ENCODE assay signal across 8 cellular contexts in the genomic region with DNA sequence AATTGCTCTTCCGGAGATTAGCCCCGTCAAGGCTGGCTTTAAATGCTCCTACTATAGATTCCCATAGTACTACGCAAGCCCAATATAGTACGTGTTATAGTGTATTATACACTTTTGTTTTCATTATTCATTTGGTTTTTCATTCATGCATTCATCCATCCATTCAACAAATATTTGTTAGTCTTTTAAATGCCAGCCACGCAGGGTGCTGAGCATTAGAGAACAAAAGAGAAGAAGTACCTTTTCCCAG. TPM values are rescaled to one million over a fixed set of nuclear protein-coding genes. Genes with fewer than 3 reads are reported as not detected.
A peak's percentile ranks its signal among the peaks of the same experiment; 100 is the strongest.
DNase-seq lines count a peak whose midpoint lies in the region; ATAC-seq and TF ChIP-seq lines count a peak whose summit lies in the region.

No MANE protein-coding gene starts in this region.

- peaks cover 8% of the 10 kb centered on the region for H3K36me3 Mint-ChIP-seq in activated CD4-positive, alpha-beta memory T cell treated with anti-CD3 and anti-CD28 coated beads for 36 hours
- peaks cover 12% of the 10 kb centered on the region for H3K36me3 Mint-ChIP-seq in activated CD4-positive, alpha-beta memory T cell treated with anti-CD3 and anti-CD28 coated beads, Interleukin-2, amount 10 ng/mL, durations not matched to agents 7 days and 5 days (ENCODE audit: low read depth)
- peaks cover 13% of the 10 kb centered on the region for H3K36me3 Mint-ChIP-seq in MCF 10A (ENCODE audit: insufficient read depth, unreplicated experiment)
- peaks cover 13% of the 10 kb centered on the region for H3K36me3 Mint-ChIP-seq in activated T-helper 2 cell treated with anti-CD3 and anti-CD28 coated beads, Interferon-gamma antibody, Interleukin-2, Interleukin-4, amounts not matched to agents 10 μg/mL and 5 μg/mL and 100 μg/mL, durations not matched to agents 14 hours and 24 hours and 36 hours (ENCODE audit: low read depth)

- peaks cover 0 to under 1% of the 10 kb centered on the region in 2 donors for H3K36me3 ChIP-seq in lung (ENCODE audit: control insufficient read depth in 2 of 2, insufficient read depth in 2 of 2, low read length in 2 of 2)
- H3K36me3 ChIP-seq in urinary bladder (ENCODE audit: insufficient read depth), result no peaks in the 10 kb centered on the region

- no peaks in the 10 kb centered on the region for H3K9me3 Mint-ChIP-seq in activated CD4-positive, alpha-beta memory T cell treated with anti-CD3 and anti-CD28 coated beads for 36 hours
- no peaks in the 10 kb centered on the region for H3K9me3 Mint-ChIP-seq in activated CD4-positive, alpha-beta memory T cell treated with anti-CD3 and anti-CD28 coated beads, Interleukin-2, amount 10 ng/mL, durations not matched to agents 7 days and 5 days
- H3K9me3 Mint-ChIP-seq in MCF 10A (ENCODE audit: unreplicated experiment), result no peaks in the 10 kb centered on the region
- no peaks in the 10 kb centered on the region for H3K9me3 Mint-ChIP-seq in activated T-helper 2 cell treated with anti-CD3 and anti-CD28 coated beads, Interferon-gamma antibody, Interleukin-2, Interleukin-4, amounts not matched to agents 10 μg/mL and 5 μg/mL and 100 μg/mL, durations not matched to agents 14 hours and 24 hours and 36 hours

- 3 to 5% methylated on average over 5 of the region's 5 CpGs for WGBS in lung, 2 donors
- 3% methylated on average over 5 of the region's 5 CpGs for WGBS in urinary bladder

- TSS peak; percentile 95 for BruUV-seq in MCF 10A (replicated peaks; lab: Mats Ljungman, UMichigan)

- intact Hi-C loops in activated CD4-positive, alpha-beta memory T cell treated with anti-CD3 and anti-CD28 coated beads for 36 hours (cut with micrococcal nuclease), result loop anchor here (1.0 to 10.0 kb wide), 6 partner anchors 32 to 1988 kb away; a partner anchor contains a TSS
- intact Hi-C loops in MCF 10A (cut with micrococcal nuclease), result loop anchor here (2.0 kb wide), 2 partner anchors 54 to 70 kb away; no protein-coding TSS in a partner anchor
- intact Hi-C loops in activated T-helper 2 cell treated with anti-CD3 and anti-CD28 coated beads, Interferon-gamma antibody, Interleukin-2, Interleukin-4, amounts not matched to agents 10 μg/mL and 5 μg/mL and 100 μg/mL, durations not matched to agents 14 hours and 24 hours and 36 hours (cut with micrococcal nuclease), result loop anchor here (1.0 to 5.0 kb wide), 4 partner anchors 55 to 226 kb away; a partner anchor contains a TSS

- H3K4me1 ChIP-seq in lung (ENCODE audit: control insufficient read depth in 2 of 2, insufficient read depth in 2 of 2, low read length in 2 of 2) (peaks cover 3 to 22% of the 10 kb centered on the region in 2 donors), urinary bladder (ENCODE audit: insufficient read depth) (no peaks in the 10 kb centered on the region)

- H3K4me3 Mint-ChIP-seq in activated CD4-positive, alpha-beta memory T cell treated with anti-CD3 and anti-CD28 coated beads for 36 hours, result no peak overlapping the region
- no peak overlapping the region for H3K4me3 Mint-ChIP-seq in activated CD4-positive, alpha-beta memory T cell treated with anti-CD3 and anti-CD28 coated beads, Interleukin-2, amount 10 ng/mL, durations not matched to agents 7 days and 5 days
- no peak overlapping the region for H3K4me3 Mint-ChIP-seq in MCF 10A (ENCODE audit: unreplicated experiment)
- H3K4me3 Mint-ChIP-seq in activated T-helper 2 cell treated with anti-CD3 and anti-CD28 coated beads, Interferon-gamma antibody, Interleukin-2, Interleukin-4, amounts not matched to agents 10 μg/mL and 5 μg/mL and 100 μg/mL, durations not matched to agents 14 hours and 24 hours and 36 hours (ENCODE audit: low read depth), result no peak overlapping the region

- H3K4me3 ChIP-seq in lung (peak overlapping the region; percentile 90), urinary bladder (ENCODE audit: low read depth, low read length) (peak overlapping the region; percentile 67)

- no peak for DNase-seq in activated CD4-positive, alpha-beta memory T cell treated with anti-CD3 and anti-CD28 coated beads for 36 hours
- DNase-seq in activated CD4-positive, alpha-beta memory T cell treated with anti-CD3 and anti-CD28 coated beads, Interleukin-2, amount 10 ng/mL, durations not matched to agents 7 days and 5 days, result no peak
- DNase-seq in MCF 10A (ENCODE audit: unreplicated experiment) (no peak), lung (ENCODE audit: low spot score) (no peak), UCSD-AML1 (lab: John Stamatoyannopoulos, UW; ENCODE audit: unreplicated experiment) (no peak), T-helper 2 cell (no peak)
- DNase-seq in activated T-helper 2 cell treated with anti-CD3 and anti-CD28 coated beads, Interferon-gamma antibody, Interleukin-2, Interleukin-4, amounts not matched to agents 10 μg/mL and 5 μg/mL and 100 μg/mL, durations not matched to agents 14 hours and 24 hours and 36 hours (ENCODE audit: low spot score), result no peak

- POLR2A ChIA-PET in activated CD4-positive, alpha-beta memory T cell treated with anti-CD3 and anti-CD28 coated beads for 36 hours (lab: Charles Lee), result interaction anchor here (1.0 kb wide), 1 partner anchor 54 kb away, joined by 4 read pairs; no protein-coding TSS in a partner anchor
- POLR2A ChIA-PET in activated CD4-positive, alpha-beta memory T cell treated with anti-CD3 and anti-CD28 coated beads, Interleukin-2, amount 10 ng/mL, durations not matched to agents 7 days and 5 days (lab: Charles Lee), result interaction anchor here (0.6 to 2.1 kb wide), 6 partner anchors 9 to 183 kb away, joined by 3 to 6 read pairs (median 4); a partner anchor contains a TSS
- POLR2A ChIA-PET in MCF 10A (lab: Yijun Ruan, JAX), result interaction anchor here (0.5 to 5.1 kb wide), 20 partner anchors 9 to 524 kb away, joined by 3 to 32 read pairs (median 6); a partner anchor contains a TSS

- H3K27ac ChIP-seq in lung (ENCODE audit: low read depth in 1 of 2, low read length in 1 of 2) (peak overlapping the region; percentile 77 to 87), urinary bladder (ENCODE audit: low read depth) (peak overlapping the region; percentile 6)

- peak overlapping the region; percentile 86 for H3K27ac Mint-ChIP-seq in activated CD4-positive, alpha-beta memory T cell treated with anti-CD3 and anti-CD28 coated beads for 36 hours
- no peak overlapping the region for H3K27ac Mint-ChIP-seq in activated CD4-positive, alpha-beta memory T cell treated with anti-CD3 and anti-CD28 coated beads, Interleukin-2, amount 10 ng/mL, durations not matched to agents 7 days and 5 days
- H3K27ac Mint-ChIP-seq in MCF 10A (ENCODE audit: low read depth, unreplicated experiment), result no peak overlapping the region
- H3K27ac Mint-ChIP-seq in activated T-helper 2 cell treated with anti-CD3 and anti-CD28 coated beads, Interferon-gamma antibody, Interleukin-2, Interleukin-4, amounts not matched to agents 10 μg/mL and 5 μg/mL and 100 μg/mL, durations not matched to agents 14 hours and 24 hours and 36 hours, result no peak overlapping the region

- ATAC-seq in lung (ENCODE audit: insufficient read depth, low FRiP score), result no peak

- H3K27me3 ChIP-seq in lung (ENCODE audit: control insufficient read depth, insufficient read depth), result no peaks in the 10 kb centered on the region

- H3K9me3 ChIP-seq in lung (ENCODE audit: control insufficient read depth in 2 of 2, insufficient read depth in 1 of 2, low read length in 1 of 2), result no peaks in the 10 kb centered on the region

- CTCF ChIA-PET in activated CD4-positive, alpha-beta memory T cell treated with anti-CD3 and anti-CD28 coated beads for 36 hours (lab: Charles Lee), result no interaction called here
- CTCF ChIA-PET in activated CD4-positive, alpha-beta memory T cell treated with anti-CD3 and anti-CD28 coated beads, Interleukin-2, amount 10 ng/mL, durations not matched to agents 7 days and 5 days (lab: Charles Lee), result interaction anchor here (0.6 to 1.1 kb wide), 2 partner anchors 83 to 460 kb away, joined by 3 to 4 read pairs; no protein-coding TSS in a partner anchor
- CTCF ChIA-PET in MCF 10A (lab: Yijun Ruan, JAX), result interaction anchor here (0.5 to 7.4 kb wide), 8 partner anchors 8 to 504 kb away, joined by 3 to 61 read pairs (median 4); no protein-coding TSS in a partner anchor

- peaks cover 12% of the 10 kb centered on the region for H3K4me1 Mint-ChIP-seq in activated CD4-positive, alpha-beta memory T cell treated with anti-CD3 and anti-CD28 coated beads for 36 hours (ENCODE audit: low read depth)
- H3K4me1 Mint-ChIP-seq in activated CD4-positive, alpha-beta memory T cell treated with anti-CD3 and anti-CD28 coated beads, Interleukin-2, amount 10 ng/mL, durations not matched to agents 7 days and 5 days, result peaks cover 10% of the 10 kb centered on the region
- peaks cover 11% of the 10 kb centered on the region for H3K4me1 Mint-ChIP-seq in MCF 10A (ENCODE audit: insufficient read depth, unreplicated experiment)
- H3K4me1 Mint-ChIP-seq in activated T-helper 2 cell treated with anti-CD3 and anti-CD28 coated beads, Interferon-gamma antibody, Interleukin-2, Interleukin-4, amounts not matched to agents 10 μg/mL and 5 μg/mL and 100 μg/mL, durations not matched to agents 14 hours and 24 hours and 36 hours (ENCODE audit: low read depth), result peaks cover 13% of the 10 kb centered on the region

- TF ChIP-seq CTCF in MCF 10A (IDR thresholded peaks at IDR 0.05; ENCODE audit: unreplicated experiment), result no peak
- TF ChIP-seq CTCF in lung (IDR thresholded peaks at IDR 0.05; ENCODE audit: control extremely low read depth, extremely low read depth), result no peak

- H3K27me3 Mint-ChIP-seq in activated CD4-positive, alpha-beta memory T cell treated with anti-CD3 and anti-CD28 coated beads for 36 hours, result peaks cover 3% of the 10 kb centered on the region
- H3K27me3 Mint-ChIP-seq in activated CD4-positive, alpha-beta memory T cell treated with anti-CD3 and anti-CD28 coated beads, Interleukin-2, amount 10 ng/mL, durations not matched to agents 7 days and 5 days, result peaks cover 13% of the 10 kb centered on the region
- peaks cover 20% of the 10 kb centered on the region for H3K27me3 Mint-ChIP-seq in MCF 10A (ENCODE audit: insufficient read depth, unreplicated experiment)
- peaks cover 13% of the 10 kb centered on the region for H3K27me3 Mint-ChIP-seq in activated T-helper 2 cell treated with anti-CD3 and anti-CD28 coated beads, Interferon-gamma antibody, Interleukin-2, Interleukin-4, amounts not matched to agents 10 μg/mL and 5 μg/mL and 100 μg/mL, durations not matched to agents 14 hours and 24 hours and 36 hours (ENCODE audit: low read depth)

RNA-seq across cellular contexts. Expression of a gene that starts 0.5 kb away (rescaled TPM):
- 10 to 100 TPM; 46.1 to 46.5 TPM for total RNA-seq in activated CD4-positive, alpha-beta memory T cell treated with anti-CD3 and anti-CD28 coated beads for 36 hours
- 10 to 100 TPM; 47.8 to 50.1 TPM for total RNA-seq in activated CD4-positive, alpha-beta memory T cell treated with anti-CD3 and anti-CD28 coated beads, Interleukin-2, amount 10 ng/mL, durations not matched to agents 7 days and 5 days
- total RNA-seq in MCF 10A (2022) (93.3 and 97.6 TPM in 2 replicates), lung (10 to 100 TPM; 36.9 to 37.5 TPM), urinary bladder (50.1 TPM)
- polyA plus RNA-seq in lung (1 to 10 TPM; 7.5 to 9.4 TPM), urinary bladder (9.8 TPM)
- total RNA-seq in activated T-helper 2 cell treated with anti-CD3 and anti-CD28 coated beads, Interferon-gamma antibody, Interleukin-2, Interleukin-4, amounts not matched to agents 10 μg/mL and 5 μg/mL and 100 μg/mL, durations not matched to agents 14 hours and 24 hours and 36 hours, result 52.8 and 60.7 TPM in 2 replicates
